Comparison of ENCODE assay signal across 21 cellular contexts in the genomic region with DNA sequence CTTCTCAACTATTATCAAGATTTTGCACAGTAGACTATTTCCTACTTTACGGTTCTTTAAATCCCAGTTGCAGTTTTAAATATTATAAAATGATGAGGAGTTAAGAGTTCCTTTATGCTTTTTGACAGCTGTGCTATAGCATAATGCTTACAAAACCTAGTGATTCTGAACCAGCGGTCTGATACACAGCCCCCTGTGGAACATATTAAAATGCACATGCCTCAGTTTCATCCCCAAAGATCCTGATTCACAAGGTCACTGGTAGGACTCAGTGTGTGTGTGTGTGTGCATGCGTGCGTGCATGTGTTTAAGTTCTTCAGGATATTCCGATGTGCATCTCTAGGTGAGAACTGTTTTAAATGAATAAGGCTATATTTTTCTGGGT.
"Had no signal": no experiment of that assay in that cellular context is flagged by ENCODE, and none has a peak within 500 bp of the region (broad histone marks: within the 10 kb centered on the region; RNA-seq: fewer than 3 reads in every experiment).

No MANE protein-coding gene starts in this region.

- H3K27ac Mint-ChIP-seq: activated B cell treated with CpG ODN at 0.5 μM for 24 hours; activated naive CD8-positive, alpha-beta T cell treated with anti-CD3 and anti-CD28 coated beads, Interleukin-2, amount 10 ng/mL, durations not matched to agents 7 days and 5 days; effector memory CD8-positive, alpha-beta T cell; natural killer cell; neural progenitor cell; T-helper 2 cell treated with Interferon-gamma antibody and Interleukin-4, amounts not matched to agents 5 μg/mL and 100 μg/mL, for 36 hours; type B pancreatic cell had no signal

- H3K27me3 ChIP-seq: brain microvascular endothelial cell, gastrocnemius medialis, left lung, neural progenitor cell, right atrium auricular region had no signal

- H3K27ac ChIP-seq: brain microvascular endothelial cell, coronary artery, gastrocnemius medialis, left lung, lower lobe of right lung, neural progenitor cell, right atrium auricular region had no signal

- H3K4me3 ChIP-seq: coronary artery, gastrocnemius medialis, left lung, lower lobe of right lung, neural progenitor cell, right atrium auricular region, smooth muscle cell had no signal

- H3K36me3 Mint-ChIP-seq: activated naive CD8-positive, alpha-beta T cell treated with anti-CD3 and anti-CD28 coated beads, Interleukin-2, amount 10 ng/mL, durations not matched to agents 7 days and 5 days; natural killer cell had no signal

- H3K27me3 Mint-ChIP-seq: activated B cell treated with CpG ODN at 0.5 μM for 24 hours; activated naive CD8-positive, alpha-beta T cell treated with anti-CD3 and anti-CD28 coated beads, Interleukin-2, amount 10 ng/mL, durations not matched to agents 7 days and 5 days; type B pancreatic cell had no signal

- DNase-seq: activated B cell treated with CpG ODN at 0.5 μM for 24 hours; activated CD8-positive, alpha-beta memory T cell treated with anti-CD3 and anti-CD28 coated beads, Interleukin-2, amount 50 U/mL, for 4 hours; activated gamma-delta T cell; activated naive CD8-positive, alpha-beta T cell treated with anti-CD3 and anti-CD28 coated beads, Interleukin-2, amount 10 ng/mL, durations not matched to agents 7 days and 5 days; amniotic stem cell; brain microvascular endothelial cell; effector memory CD8-positive, alpha-beta T cell; erythroblast; gastrocnemius medialis; glutamatergic neuron; left lung; lower lobe of right lung; natural killer cell; stimulated activated naive CD4-positive, alpha-beta T cell treated with Interleukin-2 at 50 U/mL for 16 hours; substantia nigra had no signal

- H3K9me3 ChIP-seq: gastrocnemius medialis, left lung, lower lobe of right lung, right atrium auricular region had no signal

- H3K4me1 Mint-ChIP-seq: activated B cell treated with CpG ODN at 0.5 μM for 24 hours; activated naive CD8-positive, alpha-beta T cell treated with anti-CD3 and anti-CD28 coated beads, Interleukin-2, amount 10 ng/mL, durations not matched to agents 7 days and 5 days; natural killer cell had no signal

- H3K36me3 ChIP-seq: brain microvascular endothelial cell, neural progenitor cell had no signal

- H3K4me1 ChIP-seq: gastrocnemius medialis, left lung, lower lobe of right lung, right atrium auricular region had no signal

- H3K9me3 Mint-ChIP-seq: activated B cell treated with CpG ODN at 0.5 μM for 24 hours; activated naive CD8-positive, alpha-beta T cell treated with anti-CD3 and anti-CD28 coated beads, Interleukin-2, amount 10 ng/mL, durations not matched to agents 7 days and 5 days; effector memory CD8-positive, alpha-beta T cell; natural killer cell; neural progenitor cell; T-helper 2 cell treated with Interferon-gamma antibody and Interleukin-4, amounts not matched to agents 5 μg/mL and 100 μg/mL, for 36 hours; type B pancreatic cell had no signal

- H3K4me3 Mint-ChIP-seq: activated B cell treated with CpG ODN at 0.5 μM for 24 hours; activated naive CD8-positive, alpha-beta T cell treated with anti-CD3 and anti-CD28 coated beads, Interleukin-2, amount 10 ng/mL, durations not matched to agents 7 days and 5 days; effector memory CD8-positive, alpha-beta T cell; natural killer cell; neural progenitor cell; T-helper 2 cell treated with Interferon-gamma antibody and Interleukin-4, amounts not matched to agents 5 μg/mL and 100 μg/mL, for 36 hours; type B pancreatic cell had no signal

- ATAC-seq: effector memory CD8-positive, alpha-beta T cell; gastrocnemius medialis; left lung; lower lobe of right lung; natural killer cell had no signal
